Comparison of ENCODE assay signal across 8 cellular contexts in genomic region chr14:64501326-64502171, GRCh38. TPM values are rescaled to one million over a fixed set of nuclear protein-coding genes. Genes with fewer than 3 reads are reported as not detected.
DNase-seq lines count a peak whose midpoint lies in the region; ATAC-seq and TF ChIP-seq lines count a peak whose summit lies in the region.

No MANE protein-coding gene starts in this region.

- H3K4me1 ChIP-seq in mesodermal cell (ENCODE audit: control insufficient read depth, insufficient read depth, low read length, poor library complexity, severe bottlenecking) (peaks cover 17% of the 10 kb centered on the region), uterus (peaks cover 6 to 12% of the 10 kb centered on the region in 2 donors)

- intact Hi-C loops in uterus (cut with DNase I; ENCODE audit: low total_unique reads): no loop called here

- peak in 1 of 4 experiments; percentile 6 for TF ChIP-seq CTCF in uterus (IDR thresholded peaks at IDR 0.05)

- H3K36me3 ChIP-seq in mesodermal cell (ENCODE audit: control insufficient read depth, insufficient read depth, low read length) (peaks cover 17% of the 10 kb centered on the region), uterus (no peaks in the 10 kb centered on the region)

- H3K27me3 ChIP-seq in uterus: no peaks in the 10 kb centered on the region

- H3K27ac ChIP-seq in cingulate gyrus (ENCODE audit: low read depth, low read length): peak overlapping the region; percentile 61
- H3K27ac ChIP-seq in mesodermal cell (ENCODE audit: low read depth, low read length, severe bottlenecking): peak overlapping the region; percentile 33
- H3K27ac ChIP-seq in uterus: peak overlapping the region; percentile 97 to 99

- H3K9me3 ChIP-seq in mesodermal cell (ENCODE audit: control insufficient read depth, low read length) (no peaks in the 10 kb centered on the region), uterus (no peaks in the 10 kb centered on the region)

- peak; percentile 39 to 45 for TF ChIP-seq POLR2A in uterus (IDR thresholded peaks at IDR 0.05)

- WGBS in mesodermal cell (ENCODE audit: insufficient coverage in 2 of 2), 2 experiments: 85% methylated on average over 6 to 7 of the region's 8 CpGs

- no peak overlapping the region for H3K4me3 ChIP-seq in mesodermal cell (ENCODE audit: extremely low read depth, insufficient read depth, low read length, poor library complexity, severe bottlenecking)
- H3K4me3 ChIP-seq in uterus: peak overlapping the region; percentile 12 to 97

- DNase-seq in activated effector memory CD4-positive, alpha-beta T cell treated with anti-CD3 and anti-CD28 coated beads, Interleukin-2, amount 50 U/mL, for 16 hours: peak; percentile 66
- DNase-seq in activated effector memory CD4-positive, alpha-beta T cell treated with Interleukin-2 at 50 U/mL for 16 hours: no peak
- DNase-seq in RPMI7951 (ENCODE audit: low read depth): peak; percentile 88
- DNase-seq in uterus: peak; percentile 78 to 86
- DNase-seq in stimulated activated CD4-positive, alpha-beta T cell treated with anti-CD3 and anti-CD28 coated beads, Interleukin-15, amount 100 ng/mL, for 24 hours: no peak

- ATAC-seq in GM18502 (IDR thresholded peaks at IDR 0.05; ENCODE audit: poor library complexity, unreplicated experiment): no peak

RNA-seq across cellular contexts. Expression of gene ZBTB25, which starts 2.1 kb away (rescaled TPM):
- 3.8 and 8.3 TPM in 2 replicates for total RNA-seq in RPMI7951 (2014; rRNA removed; shearing (Covaris generic))
- 8.3 TPM for polyA plus RNA-seq in mesodermal cell (2013, experiment 1 of 2)
- polyA plus RNA-seq in mesodermal cell (2013, experiment 2 of 2): 9.8 TPM
- total RNA-seq in uterus: 10 to 100 TPM in 3 of 4 donors, 1 to 10 TPM in 1; 4.6 to 34.4 (median 11.2) TPM

RNA-seq across cellular contexts. Expression of gene ZBTB1, which starts 3.0 kb away (rescaled TPM):
- 28.0 and 33.0 TPM in 2 replicates for total RNA-seq in RPMI7951 (2014; rRNA removed; shearing (Covaris generic))
- polyA plus RNA-seq in mesodermal cell (2013, experiment 1 of 2): 30.1 TPM
- 35.1 TPM for polyA plus RNA-seq in mesodermal cell (2013, experiment 2 of 2)
- total RNA-seq in uterus: 100 to 1,000 TPM in 2 of 4 donors, 10 to 100 TPM in 2; 16.1 to 126 (median 82.4) TPM

RNA-seq across cellular contexts. Expression of gene AKAP5, which starts 36.2 kb away (rescaled TPM):
- total RNA-seq in RPMI7951 (2014; rRNA removed; shearing (Covaris generic)): 0.36 and 0.59 TPM in 2 replicates
- 2.1 TPM for polyA plus RNA-seq in mesodermal cell (2013, experiment 1 of 2)
- 2.9 TPM for polyA plus RNA-seq in mesodermal cell (2013, experiment 2 of 2)
- total RNA-seq in uterus: 1 to 10 TPM in 2 of 4 donors, under 1 TPM in 2; 0.51 to 5.3 (median 2.8) TPM

RNA-seq across cellular contexts. Expression of gene HSPA2, which starts 39.0 kb away (rescaled TPM):
- 10.0 and 11.2 TPM in 2 replicates for total RNA-seq in RPMI7951 (2014; rRNA removed; shearing (Covaris generic))
- 53.5 TPM for polyA plus RNA-seq in mesodermal cell (2013, experiment 1 of 2)
- 43.7 TPM for polyA plus RNA-seq in mesodermal cell (2013, experiment 2 of 2)
- 10 to 100 TPM; 21.8 to 68.1 (median 26.8) TPM for total RNA-seq in uterus

RNA-seq across cellular contexts. Expression of gene PPP1R36, which starts 48.2 kb away (rescaled TPM):
- total RNA-seq in RPMI7951 (2014; rRNA removed; shearing (Covaris generic)): 0.48 and 0.78 TPM in 2 replicates
- polyA plus RNA-seq in mesodermal cell (2013, experiment 1 of 2): 1.8 TPM
- 1.2 TPM for polyA plus RNA-seq in mesodermal cell (2013, experiment 2 of 2)
- 1 to 10 TPM in 1 of 4 donors, under 1 TPM in 1, not detected in 2; 0.70 to 1.2 TPM for total RNA-seq in uterus

Comparison
In these comparisons a context has a peak if more than half of its experiments do, and no peak if none do; other contexts are left out.
1. DNase-seq: peak in activated effector memory CD4-positive, alpha-beta T cell treated with anti-CD3 and anti-CD28 coated beads, Interleukin-2, amount 50 U/mL, for 16 hours (single experiment), RPMI7951 (single experiment) and uterus (2 of 2); none in activated effector memory CD4-positive, alpha-beta T cell treated with Interleukin-2 at 50 U/mL for 16 hours (single experiment) and stimulated activated CD4-positive, alpha-beta T cell treated with anti-CD3 and anti-CD28 coated beads, Interleukin-15, amount 100 ng/mL, for 24 hours (single experiment).
2. H3K27ac ChIP-seq: peak in every context shown above with its lines; median percentile 98 in uterus; 61 in cingulate gyrus; 33 in mesodermal cell.